ENCODE assay signal across 9 cellular contexts in genomic region chr7:159067870-159068787, GRCh38.
DNase-seq lines count a peak whose midpoint lies in the region; ATAC-seq and TF ChIP-seq lines count a peak whose summit lies in the region.
"Had no signal": no experiment of that assay in that cellular context is flagged by ENCODE, and none has a peak within 500 bp of the region (broad histone marks: within the 10 kb centered on the region; RNA-seq: fewer than 3 reads in every experiment).

No MANE protein-coding gene starts in this region.

- H3K27ac Mint-ChIP-seq in activated CD4-positive, alpha-beta T cell treated with anti-CD3 and anti-CD28 coated beads, Interleukin-2, amount 10 ng/mL, durations not matched to agents 7 days and 5 days, result peak overlapping the region; percentile 66
- no peak overlapping the region for H3K27ac Mint-ChIP-seq in natural killer cell treated with Interleukin-12 subunit alpha and Interleukin-12 subunit beta and Interleukin-15 and Interleukin-18, amount 100 ng/mL, for 72 hours

- no peaks in the 10 kb centered on the region for H3K9me3 Mint-ChIP-seq in activated CD4-positive, alpha-beta T cell treated with anti-CD3 and anti-CD28 coated beads, Interleukin-2, amount 10 ng/mL, durations not matched to agents 7 days and 5 days
- H3K9me3 Mint-ChIP-seq in natural killer cell treated with Interleukin-12 subunit alpha and Interleukin-12 subunit beta and Interleukin-15 and Interleukin-18, amount 100 ng/mL, for 72 hours, result no peaks in the 10 kb centered on the region

- H3K9ac ChIP-seq in PC-3 (ENCODE audit: low read length), result no peak overlapping the region

- H3K36me3 Mint-ChIP-seq in activated CD4-positive, alpha-beta T cell treated with anti-CD3 and anti-CD28 coated beads, Interleukin-2, amount 10 ng/mL, durations not matched to agents 7 days and 5 days (ENCODE audit: low read depth), result no peaks in the 10 kb centered on the region
- H3K36me3 Mint-ChIP-seq in natural killer cell treated with Interleukin-12 subunit alpha and Interleukin-12 subunit beta and Interleukin-15 and Interleukin-18, amount 100 ng/mL, for 72 hours, result no peaks in the 10 kb centered on the region

- H3K4me2 ChIP-seq in PC-3 (ENCODE audit: low read length), result no peak overlapping the region

- no peak overlapping the region for H3K4me3 Mint-ChIP-seq in activated CD4-positive, alpha-beta T cell treated with anti-CD3 and anti-CD28 coated beads, Interleukin-2, amount 10 ng/mL, durations not matched to agents 7 days and 5 days
- H3K4me3 Mint-ChIP-seq in natural killer cell treated with Interleukin-12 subunit alpha and Interleukin-12 subunit beta and Interleukin-15 and Interleukin-18, amount 100 ng/mL, for 72 hours, result no peak overlapping the region

- no TSS peak for BruUV-seq in PC-3 (replicated peaks; lab: Mats Ljungman, UMichigan)

- peaks cover 31% of the 10 kb centered on the region for H3K4me1 Mint-ChIP-seq in activated CD4-positive, alpha-beta T cell treated with anti-CD3 and anti-CD28 coated beads, Interleukin-2, amount 10 ng/mL, durations not matched to agents 7 days and 5 days
- peaks cover 14 to 19% of the 10 kb centered on the region in 2 donors for H3K4me1 Mint-ChIP-seq in natural killer cell treated with Interleukin-12 subunit alpha and Interleukin-12 subunit beta and Interleukin-15 and Interleukin-18, amount 100 ng/mL, for 72 hours (ENCODE audit: low read depth in 2 of 2)

- H3F3A ChIP-seq in PC-3 (ENCODE audit: low read length, unreplicated experiment), result no peaks in the 10 kb centered on the region

- no peak overlapping the region for H2AFZ ChIP-seq in PC-3 (ENCODE audit: low read length)

- no peaks in the 10 kb centered on the region for H3K9me2 ChIP-seq in PC-3 (replicated peaks; ENCODE audit: low read length)

- TF ChIP-seq EP300 in upper lobe of left lung (IDR thresholded peaks at IDR 0.05), result no peak

- H3K9me3 ChIP-seq in upper lobe of left lung (no peaks in the 10 kb centered on the region), PC-3 (ENCODE audit: low read length) (no peaks in the 10 kb centered on the region)
- H3K9me3 ChIP-seq: suprapubic skin had no signal

- no peaks in the 10 kb centered on the region for H3K27me3 Mint-ChIP-seq in activated CD4-positive, alpha-beta T cell treated with anti-CD3 and anti-CD28 coated beads, Interleukin-2, amount 10 ng/mL, durations not matched to agents 7 days and 5 days
- no peaks in the 10 kb centered on the region for H3K27me3 Mint-ChIP-seq in natural killer cell treated with Interleukin-12 subunit alpha and Interleukin-12 subunit beta and Interleukin-15 and Interleukin-18, amount 100 ng/mL, for 72 hours

- CTCF ChIA-PET in activated CD4-positive, alpha-beta T cell treated with anti-CD3 and anti-CD28 coated beads, Interleukin-2, amount 10 ng/mL, durations not matched to agents 7 days and 5 days (lab: Charles Lee), result no interaction called here
- CTCF ChIA-PET in PC-3 (lab: Charles Lee), result no interaction called here

- peak; percentile 29 to 50 for ATAC-seq in natural killer cell treated with Interleukin-12 subunit alpha and Interleukin-12 subunit beta and Interleukin-15 and Interleukin-18, amount 100 ng/mL, for 72 hours
- ATAC-seq in upper lobe of left lung (ENCODE audit: low FRiP score in 2 of 2) (peak; percentile 28 to 91), GM21576 (IDR thresholded peaks at IDR 0.05; ENCODE audit: unreplicated experiment) (no peak), PC-3 (no peak)

- H3K79me2 ChIP-seq in PC-3 (ENCODE audit: low read length), result no peaks in the 10 kb centered on the region

- no peak for TF ChIP-seq CTCF in fibroblast of villous mesenchyme (IDR thresholded peaks at IDR 0.05; ENCODE audit: insufficient read depth, low read depth, low read length)
- TF ChIP-seq CTCF in upper lobe of left lung (IDR thresholded peaks at IDR 0.05), result no peak
- no peak for TF ChIP-seq CTCF in PC-3 (conservative IDR thresholded peaks at IDR 0.05; ENCODE audit: low read depth, low read length)

- H3K27ac ChIP-seq in upper lobe of left lung, result peak overlapping the region in 2 of 4 donors; percentile 3 to 24
- H3K27ac ChIP-seq in PC-3 (ENCODE audit: low read length), result no peak overlapping the region

- no peak for TF ChIP-seq POLR2A in upper lobe of left lung (IDR thresholded peaks at IDR 0.05)

- POLR2A ChIA-PET in activated CD4-positive, alpha-beta T cell treated with anti-CD3 and anti-CD28 coated beads, Interleukin-2, amount 10 ng/mL, durations not matched to agents 7 days and 5 days (lab: Charles Lee), result no interaction called here
- POLR2A ChIA-PET in PC-3 (lab: Charles Lee; ENCODE audit: unreplicated experiment), result no interaction called here

- DNase-seq in activated CD4-positive, alpha-beta T cell treated with anti-CD3 and anti-CD28 coated beads, Interleukin-2, amount 10 ng/mL, durations not matched to agents 7 days and 5 days, result no peak
- DNase-seq in activated CD4-positive, alpha-beta T cell treated with anti-CD3 and anti-CD28 coated beads, Interleukin-2, amount 50 U/mL, for 1 hour, result no peak
- DNase-seq in fibroblast of villous mesenchyme (ENCODE audit: low read depth), result peak; percentile 1
- no peak for DNase-seq in natural killer cell treated with Interleukin-12 subunit alpha and Interleukin-12 subunit beta and Interleukin-15 and Interleukin-18, amount 100 ng/mL, for 72 hours (ENCODE audit: low spot score)
- DNase-seq in upper lobe of left lung, result peak in 1 of 2 donors; percentile 82
- no peak for DNase-seq in 8988T
- DNase-seq in PC-3, result no peak

- WGBS in upper lobe of left lung, 2 donors, result 65 to 74% methylated on average over 18 to 22 of the region's 22 CpGs

- no peak overlapping the region for H3K4me3 ChIP-seq in fibroblast of villous mesenchyme (ENCODE audit: low read depth, low read length)
- no peak overlapping the region for H3K4me3 ChIP-seq in upper lobe of left lung
- H3K4me3 ChIP-seq in PC-3 (ENCODE audit: low read length), result no peak overlapping the region
- H3K4me3 ChIP-seq: suprapubic skin had no signal

- H4K20me1 ChIP-seq in PC-3 (ENCODE audit: low read length), result no peaks in the 10 kb centered on the region

- H3K36me3 ChIP-seq in upper lobe of left lung (no peaks in the 10 kb centered on the region), PC-3 (ENCODE audit: low read depth, low read length) (no peaks in the 10 kb centered on the region)
- H3K36me3 ChIP-seq: suprapubic skin had no signal

- H3K4me1 ChIP-seq in upper lobe of left lung (peaks cover 0 to 4% (median 0%) of the 10 kb centered on the region in 4 donors), PC-3 (ENCODE audit: insufficient read depth, low read length) (peaks cover 9% of the 10 kb centered on the region; the same call in 1 of the 2 replicates)
- H3K4me1 ChIP-seq: suprapubic skin had no signal

- intact Hi-C loops in PC-3 (cut with micrococcal nuclease), result no loop called here

- H3K27me3 ChIP-seq in upper lobe of left lung (no peaks in the 10 kb centered on the region), PC-3 (ENCODE audit: low read length) (no peaks in the 10 kb centered on the region)
- H3K27me3 ChIP-seq: suprapubic skin had no signal

Comparison
In these comparisons a context has a peak if more than half of its experiments do, and no peak if none do; other contexts are left out.
1. ATAC-seq: peak in natural killer cell treated with Interleukin-12 subunit alpha and Interleukin-12 subunit beta and Interleukin-15 and Interleukin-18, amount 100 ng/mL, for 72 hours (2 of 2) and upper lobe of left lung (2 of 2); none in GM21576 (single experiment) and PC-3 (single experiment).